In the genomic region with DNA sequence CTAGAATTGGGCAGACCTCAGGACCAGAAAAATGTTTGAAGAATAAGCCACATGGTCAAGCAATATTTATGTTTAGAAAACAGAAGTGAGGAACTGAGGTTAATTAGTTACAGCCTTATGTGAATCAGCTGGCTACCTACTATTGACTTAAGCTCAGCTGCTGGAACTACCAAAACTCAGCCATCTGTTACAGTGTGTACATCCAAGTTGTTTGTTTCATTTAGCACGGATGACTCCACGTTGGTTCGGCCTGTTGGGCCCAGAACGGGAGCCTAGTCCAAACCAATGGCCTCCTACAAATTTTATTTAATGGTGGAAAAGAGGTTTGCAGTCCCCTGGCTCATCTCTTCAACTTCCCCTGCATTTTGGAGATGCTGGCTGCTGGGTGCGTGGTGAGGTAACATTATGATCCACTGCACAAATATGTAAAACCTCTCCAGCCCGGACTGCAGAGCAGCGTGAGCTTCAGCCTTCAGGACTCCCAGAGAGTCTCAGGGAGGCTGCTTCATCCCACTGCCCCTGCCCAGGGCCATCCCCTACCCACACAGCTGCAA, we compare ENCODE assay signal across 8 cellular contexts.
DNase-seq lines count a peak whose midpoint lies in the region; ATAC-seq, FAIRE-seq and TF ChIP-seq lines count a peak whose summit lies in the region.

No MANE protein-coding gene starts in this region.

- in situ Hi-C loops in gastrocnemius medialis (cut with MboI; ENCODE audit: low sequenced_read_pairs in 4 of 4): loop anchor here in 3 of 4 donors (10.0 to 25.0 kb wide), 2 partner anchors 377 to 394 kb away; no protein-coding TSS in a partner anchor

- TF ChIP-seq POLR2A in endothelial cell of umbilical vein (IDR thresholded peaks at IDR 0.05; ENCODE audit: low read depth, low read length): no peak
- TF ChIP-seq POLR2A in gastrocnemius medialis (IDR thresholded peaks at IDR 0.05): no peak

- no peak overlapping the region for H3K9ac ChIP-seq in endothelial cell of umbilical vein (replicated peaks; ENCODE audit: extremely low read depth, insufficient read depth, low read length)

- H3K4me3 ChIP-seq in endothelial cell of umbilical vein (replicated peaks in 1 of 3; ENCODE audit: insufficient read depth in 1 of 3, low read depth in 1 of 3, low read length in 3 of 3) (no peak overlapping the region), gastrocnemius medialis (no peak overlapping the region), ascending aorta (no peak overlapping the region)

- no peaks in the 10 kb centered on the region for H3K79me2 ChIP-seq in endothelial cell of umbilical vein (ENCODE audit: control insufficient read depth, insufficient read depth, low read length)

- H3K36me3 ChIP-seq in endothelial cell of umbilical vein (ENCODE audit: control insufficient read depth in 2 of 2, extremely low read depth in 1 of 2, insufficient read depth in 2 of 2, low read length in 2 of 2) (no peaks in the 10 kb centered on the region), gastrocnemius medialis (no peaks in the 10 kb centered on the region), ascending aorta (no peaks in the 10 kb centered on the region)

- H3K27ac ChIP-seq in endothelial cell of umbilical vein (ENCODE audit: insufficient read depth, low read depth, low read length) (no peak overlapping the region), gastrocnemius medialis (peak overlapping the region in 2 of 4 donors; percentile 8 to 49), ascending aorta (peak overlapping the region in 1 of 2 donors; percentile 11)

- H3K9me1 ChIP-seq in endothelial cell of umbilical vein (replicated peaks; ENCODE audit: control insufficient read depth, extremely low read depth, insufficient read depth, low read length): no peaks in the 10 kb centered on the region

- intact Hi-C loops in endothelial cell of umbilical vein (cut with micrococcal nuclease) (loop anchor here (10.0 kb wide), 2 partner anchors 366 to 576 kb away; no protein-coding TSS in a partner anchor), gastrocnemius medialis (cut with DNase I; ENCODE audit: low total_unique reads) (loop anchor here (10.0 kb wide), 1 partner anchor 1384 kb away; no protein-coding TSS in a partner anchor), ascending aorta (cut with DNase I) (loop anchor here (10.0 kb wide), 1 partner anchor 314 kb away; no protein-coding TSS in a partner anchor)

- H4K20me1 ChIP-seq in endothelial cell of umbilical vein (replicated peaks; ENCODE audit: control insufficient read depth, extremely low read depth, insufficient read depth, low read length): no peaks in the 10 kb centered on the region

- POLR2A ChIA-PET in endothelial cell of umbilical vein (lab: Charles Lee): no interaction called here

- TF ChIP-seq CTCF in endothelial cell of umbilical vein (IDR thresholded peaks at IDR 0.05; ENCODE audit: extremely low read depth in 1 of 2, insufficient read depth in 1 of 2, low read depth in 1 of 2, low read length in 2 of 2) (no peak), gastrocnemius medialis (IDR thresholded peaks at IDR 0.05 in 4 of 5, conservative IDR thresholded peaks at IDR 0.05 in 1 of 5) (no peak), ascending aorta (IDR thresholded peaks at IDR 0.05) (no peak)

- peak overlapping the region; percentile 47 for H2AFZ ChIP-seq in endothelial cell of umbilical vein (ENCODE audit: low read depth, low read length)

- H3K9me3 ChIP-seq in endothelial cell of umbilical vein (replicated peaks; ENCODE audit: control insufficient read depth, insufficient read depth, low read length) (no peaks in the 10 kb centered on the region), gastrocnemius medialis (no peaks in the 10 kb centered on the region), ascending aorta (no peaks in the 10 kb centered on the region)

- dilution Hi-C loops in endothelial cell of umbilical vein (cut with MboI; ENCODE audit: extremely low pct_ligation_motif_present, low sequenced_read_pairs): no loop called here

- H3K4me1 ChIP-seq in endothelial cell of umbilical vein (ENCODE audit: control insufficient read depth, extremely low read depth, insufficient read depth, low read length) (peaks cover 20% of the 10 kb centered on the region), gastrocnemius medialis (peaks cover 0 to 14% of the 10 kb centered on the region in 2 donors), ascending aorta (peaks cover 0 to 2% of the 10 kb centered on the region in 2 donors)

- no peak for FAIRE-seq in endothelial cell of umbilical vein (lab: Jason Lieb, UNC)

- peak; percentile 90 for DNase-seq in Daoy (ENCODE audit: low read depth)
- DNase-seq in MV-4-11 (lab: John Stamatoyannopoulos, UW): peak; percentile 41
- no peak for DNase-seq in endothelial cell of umbilical vein (ENCODE audit: low read depth, low spot score)
- no peak for DNase-seq in gastrocnemius medialis
- no peak for DNase-seq in ecto neural progenitor cell (ENCODE audit: low spot score)
- DNase-seq in ascending aorta (ENCODE audit: low spot score in 2 of 2): no peak
- no peak for DNase-seq in activated CD8-positive, alpha-beta memory T cell treated with anti-CD3 and anti-CD28 coated beads for 24 hours

- ATAC-seq in GM21825 (IDR thresholded peaks at IDR 0.05; ENCODE audit: unreplicated experiment): peak; percentile 82
- peak; percentile 45 to 60 for ATAC-seq in gastrocnemius medialis

- H3K4me2 ChIP-seq in endothelial cell of umbilical vein (ENCODE audit: insufficient read depth, low read length): no peak overlapping the region

- BruUV-seq in endothelial cell of umbilical vein (replicated peaks; lab: Mats Ljungman, UMichigan): no TSS peak

- CTCF ChIA-PET in endothelial cell of umbilical vein (lab: Charles Lee): no interaction called here

- H3K27me3 ChIP-seq in endothelial cell of umbilical vein (ENCODE audit: control insufficient read depth in 2 of 2, insufficient read depth in 2 of 2, low read length in 2 of 2) (no peaks in the 10 kb centered on the region), gastrocnemius medialis (no peaks in the 10 kb centered on the region), ascending aorta (no peaks in the 10 kb centered on the region)

TF ChIP-seq in endothelial cell of umbilical vein, 7 proteins besides CTCF, POLR2A, EP300 and RAD21:
- TF ChIP-seq EZH2 (IDR thresholded peaks at IDR 0.05; ENCODE audit: borderline replicate concordance, low read depth, low read length, severe bottlenecking): no peak
- no peak for TF ChIP-seq GATA2 (IDR thresholded peaks at IDR 0.05; ENCODE audit: insufficient read depth, insufficient read length, low read depth, low read length)
- no peak for TF ChIP-seq JUN (IDR thresholded peaks at IDR 0.05; ENCODE audit: borderline replicate concordance, insufficient read depth, insufficient read length, low read depth)
- no peak for TF ChIP-seq MYC (IDR thresholded peaks at IDR 0.05; ENCODE audit: low read depth, low read length)
- no peak for TF ChIP-seq FOS (IDR thresholded peaks at IDR 0.05; ENCODE audit: borderline replicate concordance, insufficient read depth, low read length)
- TF ChIP-seq, protein P1, sequence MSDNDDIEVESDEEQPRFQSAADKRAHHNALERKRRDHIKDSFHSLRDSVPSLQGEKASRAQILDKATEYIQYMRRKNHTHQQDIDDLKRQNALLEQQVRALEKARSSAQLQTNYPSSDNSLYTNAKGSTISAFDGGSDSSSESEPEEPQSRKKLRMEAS (IDR thresholded peaks at IDR 0.05; ENCODE audit: insufficient read depth, insufficient read length): no peak
- no peak for TF ChIP-seq POLR2AphosphoS5 (IDR thresholded peaks at IDR 0.05; ENCODE audit: insufficient read depth, low read depth, low read length)

Comparison
In these comparisons a context has a peak if more than half of its experiments do, and no peak if none do; other contexts are left out.
1. DNase-seq: peak in Daoy (single experiment) and MV-4-11 (single experiment); none in endothelial cell of umbilical vein (single experiment), gastrocnemius medialis (0 of 2), ecto neural progenitor cell (single experiment), ascending aorta (0 of 2) and activated CD8-positive, alpha-beta memory T cell treated with anti-CD3 and anti-CD28 coated beads for 24 hours (single experiment).